In genomic region chr1:28208818-28209441, GRCh38 we compare ENCODE assay signal across 8 cellular contexts. TPM values are rescaled to one million over a fixed set of nuclear protein-coding genes. Genes with fewer than 3 reads are reported as not detected.
A peak's percentile ranks its signal among the peaks of the same experiment; 100 is the strongest.
DNase-seq lines count a peak whose midpoint lies in the region; ATAC-seq and TF ChIP-seq lines count a peak whose summit lies in the region.

No MANE protein-coding gene starts in this region.

- TF ChIP-seq CTCF in AG04450 (IDR thresholded peaks at IDR 0.05; ENCODE audit: low read depth, low read length): peak; percentile 90
- TF ChIP-seq CTCF in activated CD8-positive, alpha-beta T cell treated with anti-CD3 and anti-CD28 coated beads for 36 hours (IDR thresholded peaks at IDR 0.05): peak; percentile 81

- H3K27me3 Mint-ChIP-seq in activated CD8-positive, alpha-beta T cell treated with anti-CD3 and anti-CD28 coated beads for 36 hours: no peaks in the 10 kb centered on the region

- H3K4me3 ChIP-seq in AG04450 (ENCODE audit: low read depth, low read length): no peak overlapping the region

- H3K4me3 Mint-ChIP-seq in activated CD8-positive, alpha-beta T cell treated with anti-CD3 and anti-CD28 coated beads for 36 hours: no peak overlapping the region

- peaks cover 3% of the 10 kb centered on the region for H3K4me1 Mint-ChIP-seq in activated CD8-positive, alpha-beta T cell treated with anti-CD3 and anti-CD28 coated beads for 36 hours (ENCODE audit: low read depth)

- intact Hi-C loops in activated CD8-positive, alpha-beta T cell treated with anti-CD3 and anti-CD28 coated beads for 36 hours (cut with micrococcal nuclease): loop anchor here (2.0 kb wide), 1 partner anchor 118 kb away; no protein-coding TSS in a partner anchor

- CTCF ChIA-PET in AG04450 (lab: Charles Lee): interaction anchor here (0.6 to 10.9 kb wide), 25 partner anchors 9 to 188 kb away, joined by 3 to 301 read pairs (median 4); partner anchors contain the start of gene EYA3
- CTCF ChIA-PET in activated CD8-positive, alpha-beta T cell treated with anti-CD3 and anti-CD28 coated beads for 36 hours (lab: Charles Lee): interaction anchor here (0.6 to 7.6 kb wide), 38 partner anchors 9 to 266 kb away, joined by 3 to 149 read pairs (median 4); partner anchors contain the start of genes ATP5IF1, EYA3 and XKR8

- no peak overlapping the region for H3K27ac ChIP-seq in AG04450 (ENCODE audit: low read depth, low read length)

- POLR2A ChIA-PET in AG04450 (lab: Yijun Ruan, JAX): interaction anchor here (0.6 to 1.3 kb wide), 3 partner anchors 118 to 351 kb away, joined by 3 to 15 read pairs (median 4); partner anchors contain the start of gene EYA3
- POLR2A ChIA-PET in activated CD8-positive, alpha-beta T cell treated with anti-CD3 and anti-CD28 coated beads for 36 hours (lab: Charles Lee): interaction anchor here (0.6 to 2.7 kb wide), 4 partner anchors 12 to 847 kb away, joined by 3 to 12 read pairs (median 4); partner anchors contain the start of gene EYA3

- H3K27me3 ChIP-seq in AG04450 (ENCODE audit: control insufficient read depth, insufficient read depth, low read length): no peaks in the 10 kb centered on the region

- H3K9me3 Mint-ChIP-seq in activated CD8-positive, alpha-beta T cell treated with anti-CD3 and anti-CD28 coated beads for 36 hours: no peaks in the 10 kb centered on the region

- H3K9me3 ChIP-seq in AG04450 (ENCODE audit: control insufficient read depth, insufficient read depth, low read length): no peaks in the 10 kb centered on the region

- peaks cover 26% of the 10 kb centered on the region for H3K36me3 Mint-ChIP-seq in activated CD8-positive, alpha-beta T cell treated with anti-CD3 and anti-CD28 coated beads for 36 hours (ENCODE audit: low read depth)

- peak; percentile 88 for ATAC-seq in activated CD8-positive, alpha-beta T cell treated with anti-CD3 and anti-CD28 coated beads for 36 hours
- ATAC-seq in stimulated activated naive CD8-positive, alpha-beta T cell treated with anti-CD3 and anti-CD28 coated beads, Interleukin-15, Interleukin-2, amounts not matched to agents 100 U/mL and 50 U/mL, for 24 hours: no peak

- DNase-seq in AG04450 (ENCODE audit: low read depth, low spot score): peak; percentile 51
- peak; percentile 32 for DNase-seq in GM19238 (ENCODE audit: insufficient read length, low spot score)
- DNase-seq in NCI-H69 (lab: John Stamatoyannopoulos, UW): peak; percentile 23
- peak; percentile 82 for DNase-seq in activated CD8-positive, alpha-beta T cell treated with anti-CD3 and anti-CD28 coated beads for 36 hours
- peak; percentile 53 for DNase-seq in epidermal melanocyte (ENCODE audit: insufficient read length, low spot score)
- peak; percentile 43 for DNase-seq in middle frontal gyrus (ENCODE audit: extremely low spot score, low spot score)
- DNase-seq in stimulated activated naive CD8-positive, alpha-beta T cell treated with anti-CD3 and anti-CD28 coated beads, Interleukin-15, Interleukin-2, amounts not matched to agents 100 U/mL and 50 U/mL, for 24 hours: peak; percentile 54
- no peak for DNase-seq in 8988T

- no peak overlapping the region for H3K27ac Mint-ChIP-seq in activated CD8-positive, alpha-beta T cell treated with anti-CD3 and anti-CD28 coated beads for 36 hours

RNA-seq across cellular contexts. Expression of gene DNAJC8, which starts 23.9 kb away (rescaled TPM):
- 91.4 and 123 TPM in 2 replicates for polyA plus RNA-seq in AG04450 (2011; rRNA removed)
- polyA minus RNA-seq in AG04450 (2011; rRNA and poly(A)+ RNA removed): 26.1 and 31.8 TPM in 2 replicates
- total RNA-seq in activated CD8-positive, alpha-beta T cell treated with anti-CD3 and anti-CD28 coated beads for 36 hours: 100 to 1,000 TPM; 103 to 105 TPM

RNA-seq across cellular contexts. Expression of gene ATP5IF1, which starts 27.0 kb away (rescaled TPM):
- 151 and 189 TPM in 2 replicates for polyA plus RNA-seq in AG04450 (2011; rRNA removed)
- polyA minus RNA-seq in AG04450 (2011; rRNA and poly(A)+ RNA removed): 16.9 and 24.4 TPM in 2 replicates
- total RNA-seq in activated CD8-positive, alpha-beta T cell treated with anti-CD3 and anti-CD28 coated beads for 36 hours: 100 to 1,000 TPM; 169 to 170 TPM

RNA-seq across cellular contexts. Expression of gene PTAFR, which starts 32.4 kb away (rescaled TPM):
- 0.09 and 0.12 TPM in 2 replicates for polyA plus RNA-seq in AG04450 (2011; rRNA removed)
- polyA minus RNA-seq in AG04450 (2011; rRNA and poly(A)+ RNA removed): 0.37 TPM in 1 of 2 replicates, not detected in the other
- total RNA-seq in activated CD8-positive, alpha-beta T cell treated with anti-CD3 and anti-CD28 coated beads for 36 hours: under 1 TPM; 0.16 to 0.25 TPM

RNA-seq across cellular contexts. Expression of gene SESN2, which starts 50.4 kb away (rescaled TPM):
- polyA plus RNA-seq in AG04450 (2011; rRNA removed): 27.5 and 31.9 TPM in 2 replicates
- 38.7 and 45.6 TPM in 2 replicates for polyA minus RNA-seq in AG04450 (2011; rRNA and poly(A)+ RNA removed)
- total RNA-seq in activated CD8-positive, alpha-beta T cell treated with anti-CD3 and anti-CD28 coated beads for 36 hours: 10 to 100 TPM; 26.0 to 27.4 TPM
